ENCODE assay signal across 8 cellular contexts in the genomic region with DNA sequence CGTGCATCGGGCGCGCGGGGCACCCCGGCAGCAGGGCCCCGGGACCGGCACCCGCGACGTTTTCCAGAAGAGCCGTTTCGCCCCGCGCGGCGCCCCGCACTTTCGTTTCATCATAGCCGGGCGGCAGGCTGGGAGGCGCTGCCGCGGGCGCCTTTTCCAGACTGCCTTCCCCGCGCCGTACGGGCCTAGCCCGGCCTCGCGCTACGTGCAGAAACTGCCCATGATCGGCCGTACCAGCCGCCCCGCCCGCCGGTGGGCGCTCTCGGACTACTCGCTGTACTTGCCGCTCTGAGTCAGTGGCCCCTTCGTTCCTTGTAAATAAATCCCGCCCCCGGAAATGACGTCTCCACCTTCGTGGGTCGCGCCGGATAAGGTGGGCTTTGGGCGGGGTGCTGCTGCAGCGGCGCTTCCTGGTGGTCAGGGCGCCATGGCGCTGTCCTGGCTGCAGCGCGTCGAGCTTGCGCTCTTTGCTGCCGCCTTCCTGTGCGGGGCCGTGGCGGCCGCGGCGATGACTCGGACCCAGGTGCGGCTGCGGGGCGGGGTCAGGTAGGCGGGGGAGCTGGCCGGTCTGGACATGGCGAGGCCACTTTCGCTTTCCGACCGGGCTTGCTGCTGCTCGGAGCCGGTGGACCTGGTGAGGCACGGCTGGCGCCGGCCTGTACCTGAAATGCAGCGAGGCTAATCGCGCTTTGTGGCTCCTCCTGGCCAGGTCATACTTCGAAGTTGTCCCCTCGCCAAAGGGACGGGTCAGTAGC. TPM values are rescaled to one million over a fixed set of nuclear protein-coding genes. Genes with fewer than 3 reads are reported as not detected.
DNase-seq lines count a peak whose midpoint lies in the region; ATAC-seq and TF ChIP-seq lines count a peak whose summit lies in the region.

A gene with protein sequence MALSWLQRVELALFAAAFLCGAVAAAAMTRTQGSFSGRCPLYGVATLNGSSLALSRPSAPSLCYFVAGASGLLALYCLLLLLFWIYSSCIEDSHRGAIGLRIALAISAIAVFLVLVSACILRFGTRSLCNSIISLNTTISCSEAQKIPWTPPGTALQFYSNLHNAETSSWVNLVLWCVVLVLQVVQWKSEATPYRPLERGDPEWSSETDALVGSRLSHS (plus strand): TSS at position 398 of the 755 bp plus-strand sequence. CDS start 30 bp downstream, at position 428.

- H2AFZ ChIP-seq in PC-3 (ENCODE audit: low read length) = peak within 1 kb of the TSS; percentile 71

- POLR2A ChIA-PET in PC-3 (lab: Charles Lee; ENCODE audit: unreplicated experiment) = interaction anchor here (0.6 to 1.4 kb wide), 5 partner anchors 16 to 122 kb away, joined by 3 to 16 read pairs (median 4); a partner anchor contains a TSS

- H3F3A ChIP-seq in PC-3 (ENCODE audit: low read length, unreplicated experiment) = peaks cover 12% of the 10 kb centered on the region

- peaks cover 36% of the 10 kb centered on the region for H3K79me2 ChIP-seq in PC-3 (ENCODE audit: low read length)

- no peak for TF ChIP-seq EP300 in Ishikawa (IDR thresholded peaks at IDR 0.05; ENCODE audit: borderline replicate concordance)

- no peaks in the 10 kb centered on the region for H4K20me1 ChIP-seq in PC-3 (ENCODE audit: low read length)

- intact Hi-C loops in PC-3 (cut with micrococcal nuclease) = loop anchor here (1.0 to 2.0 kb wide), 3 partner anchors 44 to 75 kb away; no protein-coding TSS in a partner anchor

- CTCF ChIA-PET in PC-3 (lab: Charles Lee) = interaction anchor here (0.6 to 1.8 kb wide), 13 partner anchors 13 to 141 kb away, joined by 3 to 13 read pairs (median 5); a partner anchor contains a TSS

- 0% methylated on average over 86 to 88 of the region's 88 CpGs for WGBS in esophagus, 2 donors

- ATAC-seq in GM21529 (IDR thresholded peaks at IDR 0.05; ENCODE audit: unreplicated experiment) = peak; percentile 58
- peak; percentile 63 for ATAC-seq in PC-3

- H3K4me3 ChIP-seq in PC-3 (ENCODE audit: low read length) (peak within 1 kb of the TSS; percentile 86), esophagus (ENCODE audit: low read depth in 1 of 2, low read length in 2 of 2) (peak within 1 kb of the TSS; percentile 79 to 89), muscle layer of duodenum (ENCODE audit: low read depth in 1 of 2, low read length in 2 of 2) (peak within 1 kb of the TSS; percentile 98)

- H3K4me1 ChIP-seq in PC-3 (ENCODE audit: insufficient read depth, low read length) = peaks cover 28% of the 10 kb centered on the region
- peaks cover 5% of the 10 kb centered on the region in 2 donors for H3K4me1 ChIP-seq in esophagus (ENCODE audit: control insufficient read depth in 2 of 2, insufficient read depth in 2 of 2, low read length in 1 of 2)
- peaks cover 16 to 50% of the 10 kb centered on the region in 2 donors for H3K4me1 ChIP-seq in muscle layer of duodenum (ENCODE audit: control insufficient read depth in 1 of 2, insufficient read depth in 2 of 2, low read length in 2 of 2)

- H3K9me2 ChIP-seq in PC-3 (replicated peaks; ENCODE audit: low read length) = no peaks in the 10 kb centered on the region

- H3K27ac ChIP-seq in PC-3 (ENCODE audit: low read length) (peak within 1 kb of the TSS; percentile 90), esophagus (ENCODE audit: low read depth in 2 of 2, low read length in 1 of 2) (peak within 1 kb of the TSS; percentile 99 to 100), muscle layer of duodenum (ENCODE audit: low read length) (peak within 1 kb of the TSS; percentile 94)

- H3K36me3 ChIP-seq in PC-3 (ENCODE audit: low read depth, low read length) = peaks cover 12% of the 10 kb centered on the region; the same call in 1 of the 2 replicates
- H3K36me3 ChIP-seq in esophagus (ENCODE audit: control insufficient read depth in 2 of 2, insufficient read depth in 2 of 2, low read length in 1 of 2) = peaks cover 0 to 15% of the 10 kb centered on the region in 2 donors
- peaks cover 19 to 27% of the 10 kb centered on the region in 2 donors for H3K36me3 ChIP-seq in muscle layer of duodenum (ENCODE audit: control insufficient read depth in 1 of 2, insufficient read depth in 2 of 2, low read length in 2 of 2)

- H3K4me2 ChIP-seq in PC-3 (ENCODE audit: low read length) = peak within 1 kb of the TSS; percentile 84

- peak; percentile 34; the same call in 1 of the 2 replicates for TF ChIP-seq RAD21 in Ishikawa (IDR thresholded peaks at IDR 0.05; ENCODE audit: low read depth)

- peak within 1 kb of the TSS; percentile 91 for H3K9ac ChIP-seq in PC-3 (ENCODE audit: low read length)

- BruUV-seq in PC-3 (replicated peaks; lab: Mats Ljungman, UMichigan) = no TSS peak

- no peaks in the 10 kb centered on the region for H3K9me3 ChIP-seq in PC-3 (ENCODE audit: low read length)
- H3K9me3 ChIP-seq in esophagus (ENCODE audit: control insufficient read depth in 2 of 2, insufficient read depth in 1 of 2, low read depth in 1 of 2, low read length in 1 of 2) = no peaks in the 10 kb centered on the region
- no peaks in the 10 kb centered on the region for H3K9me3 ChIP-seq in muscle layer of duodenum (ENCODE audit: control insufficient read depth in 1 of 2, low read length in 2 of 2)

- TF ChIP-seq CTCF in PC-3 (conservative IDR thresholded peaks at IDR 0.05; ENCODE audit: low read depth, low read length) = peak; percentile 39; the same call in 1 of the 2 replicates

- no peaks in the 10 kb centered on the region for H3K27me3 ChIP-seq in PC-3 (ENCODE audit: low read length)
- no peaks in the 10 kb centered on the region for H3K27me3 ChIP-seq in esophagus (ENCODE audit: control insufficient read depth in 1 of 2, insufficient read depth in 2 of 2, low read length in 2 of 2)
- no peaks in the 10 kb centered on the region for H3K27me3 ChIP-seq in muscle layer of duodenum (ENCODE audit: low read depth, low read length)

- DNase-seq in DMS153 treated with DMSO at 0.1 percent for 48 hours (lab: John Stamatoyannopoulos, UW; ENCODE audit: unreplicated experiment) (peak; percentile 80), PC-3 (peak; percentile 100)
- peak; percentile 95 for DNase-seq in activated T-cell treated with anti-CD3 and anti-CD28 coated beads, Interleukin-2, amount 50 U/mL, for 1 hour
- DNase-seq in stimulated activated CD8-positive, alpha-beta memory T cell treated with anti-CD3 and anti-CD28 coated beads, Interleukin-7, amount 100 ng/mL, for 4 hours (ENCODE audit: low read depth in 2 of 2) = peak; percentile 97 to 98

TF ChIP-seq in Ishikawa, 13 proteins besides CTCF, POLR2A, EP300 and RAD21:
- TF ChIP-seq, protein P1, sequence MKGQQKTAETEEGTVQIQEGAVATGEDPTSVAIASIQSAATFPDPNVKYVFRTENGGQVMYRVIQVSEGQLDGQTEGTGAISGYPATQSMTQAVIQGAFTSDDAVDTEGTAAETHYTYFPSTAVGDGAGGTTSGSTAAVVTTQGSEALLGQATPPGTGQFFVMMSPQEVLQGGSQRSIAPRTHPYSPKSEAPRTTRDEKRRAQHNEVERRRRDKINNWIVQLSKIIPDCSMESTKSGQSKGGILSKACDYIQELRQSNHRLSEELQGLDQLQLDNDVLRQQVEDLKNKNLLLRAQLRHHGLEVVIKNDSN (IDR thresholded peaks at IDR 0.05) = no peak; the same call in none of the 2 replicates
- no peak for TF ChIP-seq ZBTB7A (IDR thresholded peaks at IDR 0.05; ENCODE audit: low read depth)
- TF ChIP-seq CEBPB (IDR thresholded peaks at IDR 0.05) = no peak
- TF ChIP-seq EGR1 (IDR thresholded peaks at IDR 0.05) = peak; percentile 58
- TF ChIP-seq, protein P2, sequence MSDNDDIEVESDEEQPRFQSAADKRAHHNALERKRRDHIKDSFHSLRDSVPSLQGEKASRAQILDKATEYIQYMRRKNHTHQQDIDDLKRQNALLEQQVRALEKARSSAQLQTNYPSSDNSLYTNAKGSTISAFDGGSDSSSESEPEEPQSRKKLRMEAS (IDR thresholded peaks at IDR 0.05) = peak; percentile 84
- no peak for TF ChIP-seq FOXM1 (IDR thresholded peaks at IDR 0.05; ENCODE audit: borderline replicate concordance, low read depth)
- TF ChIP-seq, protein P3, sequence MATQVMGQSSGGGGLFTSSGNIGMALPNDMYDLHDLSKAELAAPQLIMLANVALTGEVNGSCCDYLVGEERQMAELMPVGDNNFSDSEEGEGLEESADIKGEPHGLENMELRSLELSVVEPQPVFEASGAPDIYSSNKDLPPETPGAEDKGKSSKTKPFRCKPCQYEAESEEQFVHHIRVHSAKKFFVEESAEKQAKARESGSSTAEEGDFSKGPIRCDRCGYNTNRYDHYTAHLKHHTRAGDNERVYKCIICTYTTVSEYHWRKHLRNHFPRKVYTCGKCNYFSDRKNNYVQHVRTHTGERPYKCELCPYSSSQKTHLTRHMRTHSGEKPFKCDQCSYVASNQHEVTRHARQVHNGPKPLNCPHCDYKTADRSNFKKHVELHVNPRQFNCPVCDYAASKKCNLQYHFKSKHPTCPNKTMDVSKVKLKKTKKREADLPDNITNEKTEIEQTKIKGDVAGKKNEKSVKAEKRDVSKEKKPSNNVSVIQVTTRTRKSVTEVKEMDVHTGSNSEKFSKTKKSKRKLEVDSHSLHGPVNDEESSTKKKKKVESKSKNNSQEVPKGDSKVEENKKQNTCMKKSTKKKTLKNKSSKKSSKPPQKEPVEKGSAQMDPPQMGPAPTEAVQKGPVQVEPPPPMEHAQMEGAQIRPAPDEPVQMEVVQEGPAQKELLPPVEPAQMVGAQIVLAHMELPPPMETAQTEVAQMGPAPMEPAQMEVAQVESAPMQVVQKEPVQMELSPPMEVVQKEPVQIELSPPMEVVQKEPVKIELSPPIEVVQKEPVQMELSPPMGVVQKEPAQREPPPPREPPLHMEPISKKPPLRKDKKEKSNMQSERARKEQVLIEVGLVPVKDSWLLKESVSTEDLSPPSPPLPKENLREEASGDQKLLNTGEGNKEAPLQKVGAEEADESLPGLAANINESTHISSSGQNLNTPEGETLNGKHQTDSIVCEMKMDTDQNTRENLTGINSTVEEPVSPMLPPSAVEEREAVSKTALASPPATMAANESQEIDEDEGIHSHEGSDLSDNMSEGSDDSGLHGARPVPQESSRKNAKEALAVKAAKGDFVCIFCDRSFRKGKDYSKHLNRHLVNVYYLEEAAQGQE (IDR thresholded peaks at IDR 0.05; ENCODE audit: low read depth) = 0 out of 2 replicates have a peak, but pooled peaks have one; percentile 22
- peak; percentile 15; the same call in 1 of the 2 replicates for TF ChIP-seq TEAD4 (IDR thresholded peaks at IDR 0.05)
- peak; percentile 82 for TF ChIP-seq CREB1 (IDR thresholded peaks at IDR 0.05; ENCODE audit: low read depth)
- TF ChIP-seq TCF12 (IDR thresholded peaks at IDR 0.05; ENCODE audit: low read depth) = peak; percentile 57; the same call in 1 of the 2 replicates
- peak; percentile 93 for TF ChIP-seq YY1 (IDR thresholded peaks at IDR 0.05; ENCODE audit: low read depth)
- TF ChIP-seq NFIC (IDR thresholded peaks at IDR 0.05) = no peak; the same call in 1 of the 2 replicates
- peak; percentile 90 for TF ChIP-seq TAF1 (IDR thresholded peaks at IDR 0.05; ENCODE audit: low read depth)
TF ChIP-seq in Ishikawa: peak in this region for 8.

RNA-seq across cellular contexts. Expression of the gene that starts here (rescaled TPM):
- 80.2 and 86.7 TPM in 2 replicates for total RNA-seq in PC-3 (2014; rRNA removed)
- polyA plus RNA-seq in esophagus = 10 to 100 TPM; 30.5 to 41.2 TPM

Comparison
In these comparisons a context has a peak if more than half of its experiments do, and no peak if none do; other contexts are left out.
1. Peak in every context shown above with its lines: DNase-seq, ATAC-seq, H3K4me3 ChIP-seq and H3K27ac ChIP-seq.